Comparison of ENCODE assay signal across 8 cellular contexts in the genomic region with DNA sequence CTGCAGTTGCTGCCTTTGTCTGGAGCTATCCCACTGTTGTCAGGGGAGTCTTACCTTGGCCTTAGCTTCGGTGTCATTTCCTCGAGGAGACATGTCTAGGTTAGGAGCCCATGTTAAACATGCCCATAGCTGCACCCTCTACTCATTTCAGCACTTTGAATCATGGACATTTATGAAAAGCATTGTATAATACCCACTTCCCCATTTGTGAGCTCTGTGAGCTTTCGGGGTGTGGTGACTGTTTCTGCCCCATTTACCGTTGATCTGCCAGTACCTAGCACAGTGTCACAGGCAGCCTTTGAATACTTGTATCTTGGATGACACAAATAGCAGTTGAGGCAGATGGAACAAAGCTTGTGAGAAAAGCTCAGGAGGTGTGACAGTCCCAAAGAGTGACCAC. TPM values are rescaled to one million over a fixed set of nuclear protein-coding genes. Genes with fewer than 3 reads are reported as not detected.
DNase-seq lines count a peak whose midpoint lies in the region; ATAC-seq and TF ChIP-seq lines count a peak whose summit lies in the region.

No MANE protein-coding gene starts in this region.

- no peaks in the 10 kb centered on the region for H3K27me3 Mint-ChIP-seq in activated T-helper 2 cell treated with anti-CD3 and anti-CD28 coated beads, Interferon-gamma antibody, Interleukin-2, Interleukin-4, amounts not matched to agents 10 μg/mL and 5 μg/mL and 100 μg/mL, durations not matched to agents 14 hours and 24 hours and 36 hours (ENCODE audit: low read depth)
- H3K27me3 Mint-ChIP-seq in CD8-positive, alpha-beta memory T cell, result no peaks in the 10 kb centered on the region

- H3K4me1 Mint-ChIP-seq in activated T-helper 2 cell treated with anti-CD3 and anti-CD28 coated beads, Interferon-gamma antibody, Interleukin-2, Interleukin-4, amounts not matched to agents 10 μg/mL and 5 μg/mL and 100 μg/mL, durations not matched to agents 14 hours and 24 hours and 36 hours (ENCODE audit: low read depth), result peaks cover 43% of the 10 kb centered on the region
- peaks cover 43 to 61% (median 59%) of the 10 kb centered on the region in 3 donors for H3K4me1 Mint-ChIP-seq in CD8-positive, alpha-beta memory T cell

- CTCF ChIA-PET in CD8-positive, alpha-beta memory T cell (lab: Charles Lee), result interaction anchor here (1.3 kb wide), 1 partner anchor 39 kb away, joined by 4 read pairs; no protein-coding TSS in a partner anchor

- no peaks in the 10 kb centered on the region for H3K36me3 ChIP-seq in CD8-positive, alpha-beta memory T cell (ENCODE audit: insufficient read depth, low read length)

- no peak overlapping the region for H3K27ac ChIP-seq in CD8-positive, alpha-beta memory T cell (ENCODE audit: low read depth, low read length)

- intact Hi-C loops in activated T-helper 2 cell treated with anti-CD3 and anti-CD28 coated beads, Interferon-gamma antibody, Interleukin-2, Interleukin-4, amounts not matched to agents 10 μg/mL and 5 μg/mL and 100 μg/mL, durations not matched to agents 14 hours and 24 hours and 36 hours (cut with micrococcal nuclease), result no loop called here

- no peak overlapping the region for H3K4me3 ChIP-seq in CD8-positive, alpha-beta memory T cell (ENCODE audit: low read length)

- peaks cover 20% of the 10 kb centered on the region for H3K4me1 ChIP-seq in CD8-positive, alpha-beta memory T cell (ENCODE audit: insufficient read depth, low read length)

- ATAC-seq in GM19467 (IDR thresholded peaks at IDR 0.05; ENCODE audit: unreplicated experiment), result peak; percentile 98
- peak; percentile 95 for ATAC-seq in HG03196 (IDR thresholded peaks at IDR 0.05; ENCODE audit: unreplicated experiment)

- no peaks in the 10 kb centered on the region for H3K27me3 ChIP-seq in CD8-positive, alpha-beta memory T cell (ENCODE audit: insufficient read depth, low read length, poor library complexity, severe bottlenecking)

- peak; percentile 66 for DNase-seq in GM10266 (ENCODE audit: extremely low spot score)
- DNase-seq in activated T-helper 2 cell treated with anti-CD3 and anti-CD28 coated beads, Interferon-gamma antibody, Interleukin-2, Interleukin-4, amounts not matched to agents 10 μg/mL and 5 μg/mL and 100 μg/mL, durations not matched to agents 14 hours and 24 hours and 36 hours (ENCODE audit: low spot score), result no peak
- no peak for DNase-seq in NCI-H2171 treated with DMSO at 0.1 percent for 48 hours (lab: John Stamatoyannopoulos, UW)
- DNase-seq in CD8-positive, alpha-beta memory T cell, result no peak
- DNase-seq in NCI-H146 treated with DMSO at 0.1 percent for 48 hours (lab: John Stamatoyannopoulos, UW; ENCODE audit: unreplicated experiment), result no peak
- no peak for DNase-seq in occipital lobe (lab: John Stamatoyannopoulos, UW)

- H3K27ac Mint-ChIP-seq in activated T-helper 2 cell treated with anti-CD3 and anti-CD28 coated beads, Interferon-gamma antibody, Interleukin-2, Interleukin-4, amounts not matched to agents 10 μg/mL and 5 μg/mL and 100 μg/mL, durations not matched to agents 14 hours and 24 hours and 36 hours, result peak overlapping the region; percentile 21
- H3K27ac Mint-ChIP-seq in CD8-positive, alpha-beta memory T cell, result peak overlapping the region in 4 of 8 donors; percentile 32 to 66 (median 40)

- no peak for TF ChIP-seq CTCF in GM10266 (IDR thresholded peaks at IDR 0.05; ENCODE audit: control insufficient read depth, insufficient read depth, low read depth, missing control alignments)

- H3K9me3 ChIP-seq in CD8-positive, alpha-beta memory T cell (ENCODE audit: low read length), result no peaks in the 10 kb centered on the region

- POLR2A ChIA-PET in CD8-positive, alpha-beta memory T cell (lab: Charles Lee), result no interaction called here

- peaks cover 51% of the 10 kb centered on the region for H3K36me3 Mint-ChIP-seq in activated T-helper 2 cell treated with anti-CD3 and anti-CD28 coated beads, Interferon-gamma antibody, Interleukin-2, Interleukin-4, amounts not matched to agents 10 μg/mL and 5 μg/mL and 100 μg/mL, durations not matched to agents 14 hours and 24 hours and 36 hours (ENCODE audit: low read depth)
- peaks cover 0 to 12% (median 0%) of the 10 kb centered on the region in 3 donors for H3K36me3 Mint-ChIP-seq in CD8-positive, alpha-beta memory T cell

- H3K9me3 Mint-ChIP-seq in activated T-helper 2 cell treated with anti-CD3 and anti-CD28 coated beads, Interferon-gamma antibody, Interleukin-2, Interleukin-4, amounts not matched to agents 10 μg/mL and 5 μg/mL and 100 μg/mL, durations not matched to agents 14 hours and 24 hours and 36 hours, result no peaks in the 10 kb centered on the region
- no peaks in the 10 kb centered on the region for H3K9me3 Mint-ChIP-seq in CD8-positive, alpha-beta memory T cell

- no peak overlapping the region for H3K4me3 Mint-ChIP-seq in activated T-helper 2 cell treated with anti-CD3 and anti-CD28 coated beads, Interferon-gamma antibody, Interleukin-2, Interleukin-4, amounts not matched to agents 10 μg/mL and 5 μg/mL and 100 μg/mL, durations not matched to agents 14 hours and 24 hours and 36 hours (ENCODE audit: low read depth)
- H3K4me3 Mint-ChIP-seq in CD8-positive, alpha-beta memory T cell, result no peak overlapping the region

RNA-seq across cellular contexts. Expression of gene JARID2, which starts 41.8 kb away (rescaled TPM):
- 55.9 and 57.7 TPM in 2 replicates for total RNA-seq in activated T-helper 2 cell treated with anti-CD3 and anti-CD28 coated beads, Interferon-gamma antibody, Interleukin-2, Interleukin-4, amounts not matched to agents 10 μg/mL and 5 μg/mL and 100 μg/mL, durations not matched to agents 14 hours and 24 hours and 36 hours
- total RNA-seq in CD8-positive, alpha-beta memory T cell, result 10 to 100 TPM; 25.0 to 25.5 TPM
- 12.0 TPM for polyA plus RNA-seq in CD8-positive, alpha-beta memory T cell
- total RNA-seq in occipital lobe, result 18.6 TPM
